ENCODE assay signal across 18 cellular contexts in genomic region chr22:33553493-33553892, GRCh38.
DNase-seq lines count a peak whose midpoint lies in the region; ATAC-seq and TF ChIP-seq lines count a peak whose summit lies in the region.
"Had no signal": no experiment of that assay in that cellular context is flagged by ENCODE, and none has a peak within 500 bp of the region (broad histone marks: within the 10 kb centered on the region; RNA-seq: fewer than 3 reads in every experiment).

No MANE protein-coding gene starts in this region.

- TF ChIP-seq EP300 in transverse colon (IDR thresholded peaks at IDR 0.05; ENCODE audit: low read depth) = no peak

- in situ Hi-C loops in transverse colon (cut with MboI; ENCODE audit: low pct_ligation_motif_present in 1 of 4, low pct_unique_long_range_greater_than_20kb in 1 of 4, low sequenced_read_pairs in 3 of 4) = no loop called here

- no peak overlapping the region for H3K9ac ChIP-seq in mesenchymal stem cell (ENCODE audit: low read length)
- H3K9ac ChIP-seq: GM23248 had no signal

- no peak overlapping the region for H4K91ac ChIP-seq in mesenchymal stem cell (ENCODE audit: low read length)

- H2AK5ac ChIP-seq in mesenchymal stem cell (ENCODE audit: low read length, severe bottlenecking) = peak overlapping the region; percentile 20

- H3K4me3 ChIP-seq in mesenchymal stem cell (ENCODE audit: insufficient read depth in 1 of 2, low read depth in 1 of 2, low read length in 2 of 2) (no peak overlapping the region), transverse colon (no peak overlapping the region), PC-9 (no peak overlapping the region)
- H3K4me3 ChIP-seq: A549, GM23248 had no signal

- H3K4ac ChIP-seq in mesenchymal stem cell (ENCODE audit: low read depth in 1 of 2, low read length in 2 of 2) = no peak overlapping the region

- H2BK120ac ChIP-seq in mesenchymal stem cell (ENCODE audit: low read depth, low read length) = no peak overlapping the region

- no peak overlapping the region for H2BK12ac ChIP-seq in mesenchymal stem cell (ENCODE audit: low read length in 2 of 2)

- H3K79me1 ChIP-seq in mesenchymal stem cell (replicated peaks; ENCODE audit: low read length, poor library complexity, severe bottlenecking) = no peaks in the 10 kb centered on the region

- peaks cover 3% of the 10 kb centered on the region for H3K4me1 ChIP-seq in mesenchymal stem cell (ENCODE audit: control insufficient read depth, insufficient read depth, low read depth, low read length)
- H3K4me1 ChIP-seq in transverse colon = no peaks in the 10 kb centered on the region
- H3K4me1 ChIP-seq in PC-9 (replicated peaks; ENCODE audit: insufficient read depth) = no peaks in the 10 kb centered on the region

- TF ChIP-seq CTCF in transverse colon (IDR thresholded peaks at IDR 0.05) (no peak), PC-9 (conservative IDR thresholded peaks at IDR 0.05) (no peak)

- peak; percentile 42 for ATAC-seq in effector memory CD8-positive, alpha-beta T cell (replicated peaks)
- no peak for ATAC-seq in stimulated activated naive B cell treated with anti-CD40 and anti-IgM and Interleukin-4, amounts not matched to agents 10 μg/mL and 1 μg/mL and 100 μg/mL, for 72 hours (replicated peaks)
- ATAC-seq: A549; CD8-positive, alpha-beta T cell had no signal

- no peaks in the 10 kb centered on the region for H3K27me3 Mint-ChIP-seq in effector memory CD8-positive, alpha-beta T cell
- H3K27me3 Mint-ChIP-seq in stimulated activated naive B cell treated with anti-CD40 and anti-IgM and Interleukin-4, amounts not matched to agents 10 μg/mL and 1 μg/mL and 100 μg/mL, for 72 hours = no peaks in the 10 kb centered on the region

- peaks cover 12 to 25% of the 10 kb centered on the region in 2 donors for H3K9me3 Mint-ChIP-seq in effector memory CD8-positive, alpha-beta T cell
- H3K9me3 Mint-ChIP-seq in stimulated activated naive B cell treated with anti-CD40 and anti-IgM and Interleukin-4, amounts not matched to agents 10 μg/mL and 1 μg/mL and 100 μg/mL, for 72 hours = no peaks in the 10 kb centered on the region
- H3K9me3 Mint-ChIP-seq: CD8-positive, alpha-beta T cell had no signal

- H3K36me3 ChIP-seq in mesenchymal stem cell (ENCODE audit: control insufficient read depth in 1 of 2, insufficient read depth in 2 of 2, low read depth in 1 of 2, low read length in 2 of 2) (peaks cover 0 to 18% of the 10 kb centered on the region in 2 experiments), transverse colon (no peaks in the 10 kb centered on the region), PC-9 (ENCODE audit: low read depth) (no peaks in the 10 kb centered on the region)

- TF ChIP-seq POLR2A in transverse colon (IDR thresholded peaks at IDR 0.05) = no peak

- H3K36me3 Mint-ChIP-seq in effector memory CD8-positive, alpha-beta T cell (ENCODE audit: insufficient read depth) = no peaks in the 10 kb centered on the region
- H3K36me3 Mint-ChIP-seq in stimulated activated naive B cell treated with anti-CD40 and anti-IgM and Interleukin-4, amounts not matched to agents 10 μg/mL and 1 μg/mL and 100 μg/mL, for 72 hours = peaks cover 9 to 20% of the 10 kb centered on the region in 2 donors
- H3K36me3 Mint-ChIP-seq: CD8-positive, alpha-beta T cell had no signal

- intact Hi-C loops in transverse colon (cut with DNase I; ENCODE audit: low total_unique reads) (no loop called here), PC-9 (cut with micrococcal nuclease; ENCODE audit: unreplicated experiment) (no loop called here)

- no peak overlapping the region for H3K18ac ChIP-seq in mesenchymal stem cell (ENCODE audit: low read depth in 1 of 2, low read length in 2 of 2)

- H3K9me3 ChIP-seq in mesenchymal stem cell (ENCODE audit: control insufficient read depth, low read length) = no peaks in the 10 kb centered on the region
- H3K9me3 ChIP-seq in transverse colon = no peaks in the 10 kb centered on the region
- no peaks in the 10 kb centered on the region for H3K9me3 ChIP-seq in PC-9 (ENCODE audit: insufficient read depth, low read depth)
- H3K9me3 ChIP-seq: A549 had no signal

- H3K14ac ChIP-seq in mesenchymal stem cell (ENCODE audit: low read length in 2 of 2) = no peak overlapping the region

- no peak overlapping the region for H2BK15ac ChIP-seq in mesenchymal stem cell (ENCODE audit: low read depth, poor library complexity, severe bottlenecking)

- H3K27me3 ChIP-seq in mesenchymal stem cell (ENCODE audit: control insufficient read depth in 1 of 2, insufficient read depth in 1 of 2, low read length in 2 of 2) = peaks cover 0 to 5% of the 10 kb centered on the region in 2 experiments
- H3K27me3 ChIP-seq in transverse colon = no peaks in the 10 kb centered on the region
- H3K27me3 ChIP-seq in PC-9 (ENCODE audit: insufficient read depth, low read depth) = no peaks in the 10 kb centered on the region

- H3K4me2 ChIP-seq in mesenchymal stem cell (ENCODE audit: low read length, poor library complexity, severe bottlenecking) = no peak overlapping the region
- H3K4me2 ChIP-seq in PC-9 = no peak overlapping the region
- H3K4me2 ChIP-seq: A549 had no signal

- WGBS in mesenchymal stem cell = 98% methylated on average over 5 of the region's 5 CpGs
- 67 to 75% methylated on average over 1 to 5 of the region's 5 CpGs for WGBS in transverse colon (ENCODE audit: low coverage in 1 of 2), 2 donors

- CTCF ChIA-PET in PC-9 (lab: Charles Lee) = no interaction called here

- no peak overlapping the region for H3K27ac Mint-ChIP-seq in effector memory CD8-positive, alpha-beta T cell
- H3K27ac Mint-ChIP-seq in stimulated activated naive B cell treated with anti-CD40 and anti-IgM and Interleukin-4, amounts not matched to agents 10 μg/mL and 1 μg/mL and 100 μg/mL, for 72 hours = peak overlapping the region; percentile 21
- H3K27ac Mint-ChIP-seq: CD8-positive, alpha-beta T cell had no signal

- 0 out of 2 replicates have a peak, but pooled peaks cover 4% of the 10 kb centered on the region for H4K20me1 ChIP-seq in PC-9 (ENCODE audit: insufficient read depth)

- POLR2A ChIA-PET in PC-9 (lab: Charles Lee; ENCODE audit: unreplicated experiment) = no interaction called here

- no peak overlapping the region for H4K8ac ChIP-seq in mesenchymal stem cell (ENCODE audit: low read length)

- no peak overlapping the region for H3K4me3 Mint-ChIP-seq in effector memory CD8-positive, alpha-beta T cell
- H3K4me3 Mint-ChIP-seq in stimulated activated naive B cell treated with anti-CD40 and anti-IgM and Interleukin-4, amounts not matched to agents 10 μg/mL and 1 μg/mL and 100 μg/mL, for 72 hours = no peak overlapping the region
- H3K4me3 Mint-ChIP-seq: CD8-positive, alpha-beta T cell had no signal

- DNase-seq in activated gamma-delta T cell treated with Interleukin-2 at 50 U/mL for 16 hours = peak; percentile 9
- DNase-seq in activated gamma-delta T cell (lab: John Stamatoyannopoulos, UW) = no peak
- DNase-seq in effector memory CD8-positive, alpha-beta T cell = no peak
- no peak for DNase-seq in mesenchymal stem cell
- DNase-seq in stimulated activated naive B cell treated with anti-CD40 and anti-IgM and Interleukin-4, amounts not matched to agents 10 μg/mL and 1 μg/mL and 100 μg/mL, for 72 hours = no peak
- DNase-seq in NCI-H526 (lab: John Stamatoyannopoulos, UW) = no peak
- DNase-seq in transverse colon = no peak
- DNase-seq in PC-9 = no peak
- DNase-seq: AML-193; Calu3; CD8-positive, alpha-beta T cell; DMS79 treated with DMSO at 0.1 percent for 48 hours; GF-D8; GM23248; HCEC 1CT; IMR-90 had no signal

- no TSS peak for BruUV-seq in PC-9 (replicated peaks; lab: Mats Ljungman, UMichigan)

- no peak overlapping the region for H2AFZ ChIP-seq in mesenchymal stem cell (ENCODE audit: low read depth, low read length)
- no peak overlapping the region for H2AFZ ChIP-seq in PC-9
- H2AFZ ChIP-seq: GM23248 had no signal

- no peaks in the 10 kb centered on the region for H3K4me1 Mint-ChIP-seq in effector memory CD8-positive, alpha-beta T cell (ENCODE audit: low read depth in 2 of 2)
- peaks cover 19% of the 10 kb centered on the region in 2 donors for H3K4me1 Mint-ChIP-seq in stimulated activated naive B cell treated with anti-CD40 and anti-IgM and Interleukin-4, amounts not matched to agents 10 μg/mL and 1 μg/mL and 100 μg/mL, for 72 hours

- H2BK5ac ChIP-seq in mesenchymal stem cell (ENCODE audit: low read depth, low read length, poor library complexity, severe bottlenecking) = no peak overlapping the region

- H3K27ac ChIP-seq in mesenchymal stem cell (ENCODE audit: low read length, poor library complexity, severe bottlenecking) (no peak overlapping the region), transverse colon (no peak overlapping the region), PC-9 (no peak overlapping the region)
- H3K27ac ChIP-seq: 22Rv1, A549, GM23248 had no signal

- H3K23ac ChIP-seq in mesenchymal stem cell (ENCODE audit: low read length in 2 of 2) = no peak overlapping the region

- H3K9me2 ChIP-seq in PC-9 (ENCODE audit: insufficient read depth) = no peaks in the 10 kb centered on the region

- no peaks in the 10 kb centered on the region for H3K79me2 ChIP-seq in PC-9 (ENCODE audit: low read depth)

- H3F3A ChIP-seq in PC-9 (ENCODE audit: insufficient read depth, low read depth) = no peaks in the 10 kb centered on the region
